In the genomic region with DNA sequence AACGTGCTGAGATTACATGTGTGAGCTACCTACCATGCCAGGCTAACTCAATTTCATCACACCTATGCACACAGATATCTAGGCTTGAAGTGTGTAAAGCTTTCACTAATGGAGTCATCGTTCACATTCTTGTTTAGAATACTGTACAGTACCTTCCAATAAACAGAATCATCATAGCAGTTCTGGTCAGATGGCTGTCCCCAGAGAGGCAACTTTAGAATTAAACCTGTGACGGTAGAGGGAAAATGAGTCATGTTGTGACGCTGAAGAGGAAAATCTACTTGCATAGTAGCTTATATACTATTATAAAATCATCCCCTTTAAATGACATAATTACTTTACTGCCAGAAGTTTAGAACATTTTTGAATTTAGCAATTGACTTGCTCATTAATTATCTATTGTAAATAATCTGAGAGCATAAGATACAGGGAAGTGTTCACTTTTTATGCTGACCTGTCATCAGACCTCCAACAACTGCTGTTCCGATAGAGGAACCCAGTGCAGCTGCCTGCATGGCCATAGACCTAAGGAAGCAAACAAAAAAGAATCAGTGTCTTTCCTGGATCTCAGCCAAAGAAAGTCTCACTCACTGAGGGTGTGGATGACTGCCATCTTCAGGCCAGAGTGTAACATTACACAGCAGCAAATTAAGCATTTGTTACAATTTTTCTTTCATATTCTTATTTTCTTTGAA, we compare ENCODE assay signal across 8 cellular contexts. TPM values are rescaled to one million over a fixed set of nuclear protein-coding genes. Genes with fewer than 3 reads are reported as not detected.
A peak's percentile ranks its signal among the peaks of the same experiment; 100 is the strongest.
DNase-seq lines count a peak whose midpoint lies in the region; ATAC-seq and TF ChIP-seq lines count a peak whose summit lies in the region.

No MANE protein-coding gene starts in this region.

- no peak overlapping the region for H3K27ac Mint-ChIP-seq in activated B cell treated with CpG ODN at 0.5 μM for 24 hours
- no peak overlapping the region for H3K27ac Mint-ChIP-seq in glutamatergic neuron (ENCODE audit: unreplicated experiment)

- TF ChIP-seq CTCF in activated B cell treated with CpG ODN at 0.5 μM for 24 hours (IDR thresholded peaks at IDR 0.05) (no peak), glutamatergic neuron (IDR thresholded peaks at IDR 0.05; ENCODE audit: partially characterized antibody, unreplicated experiment) (peak; percentile 89), retinal pigment epithelial cell (conservative IDR thresholded peaks at IDR 0.05; ENCODE audit: low read depth, low read length) (peak; percentile 88)

- H3K4me1 Mint-ChIP-seq in activated B cell treated with CpG ODN at 0.5 μM for 24 hours (no peaks in the 10 kb centered on the region), glutamatergic neuron (ENCODE audit: low read depth, unreplicated experiment) (no peaks in the 10 kb centered on the region)

- intact Hi-C loops in activated B cell treated with CpG ODN at 0.5 μM for 24 hours (cut with micrococcal nuclease): loop anchor here (1.0 kb wide), 1 partner anchor 75 kb away; no protein-coding TSS in a partner anchor

- CTCF ChIA-PET in activated B cell treated with CpG ODN at 0.5 μM for 24 hours (lab: Charles Lee): no interaction called here

- no peak overlapping the region for H3K4me3 Mint-ChIP-seq in activated B cell treated with CpG ODN at 0.5 μM for 24 hours
- H3K4me3 Mint-ChIP-seq in glutamatergic neuron (ENCODE audit: unreplicated experiment): no peak overlapping the region

- H3K4me3 ChIP-seq in retinal pigment epithelial cell (ENCODE audit: low read length): no peak overlapping the region

- ATAC-seq in GM19455 (IDR thresholded peaks at IDR 0.05; ENCODE audit: unreplicated experiment) (peak; percentile 88), HG03442 (IDR thresholded peaks at IDR 0.05; ENCODE audit: unreplicated experiment) (peak; percentile 96), activated B cell treated with CpG ODN at 0.5 μM for 24 hours (ENCODE audit: low read depth) (peak; percentile 34)

- H3K27me3 Mint-ChIP-seq in activated B cell treated with CpG ODN at 0.5 μM for 24 hours: peaks cover 3% of the 10 kb centered on the region
- H3K27me3 Mint-ChIP-seq in glutamatergic neuron (ENCODE audit: unreplicated experiment): no peaks in the 10 kb centered on the region

- POLR2A ChIA-PET in activated B cell treated with CpG ODN at 0.5 μM for 24 hours (lab: Charles Lee): no interaction called here

- H3K36me3 Mint-ChIP-seq in activated B cell treated with CpG ODN at 0.5 μM for 24 hours (ENCODE audit: low read depth): no peaks in the 10 kb centered on the region
- no peaks in the 10 kb centered on the region for H3K36me3 Mint-ChIP-seq in glutamatergic neuron (ENCODE audit: unreplicated experiment)

- DNase-seq in ELF-1 (ENCODE audit: low read depth, low spot score) (peak; percentile 43), NCI-H2196 treated with DMSO at 0.1 percent for 48 hours (lab: John Stamatoyannopoulos, UW; ENCODE audit: unreplicated experiment) (peak; percentile 80), activated B cell treated with CpG ODN at 0.5 μM for 24 hours (no peak), glutamatergic neuron (no peak), retinal pigment epithelial cell (ENCODE audit: low read depth) (peak; percentile 50)
- DNase-seq in activated CD8-positive, alpha-beta memory T cell treated with anti-CD3 and anti-CD28 coated beads for 24 hours: no peak

- H3K9me3 Mint-ChIP-seq in activated B cell treated with CpG ODN at 0.5 μM for 24 hours (no peaks in the 10 kb centered on the region), glutamatergic neuron (ENCODE audit: unreplicated experiment) (no peaks in the 10 kb centered on the region)

RNA-seq across cellular contexts. Expression of gene RHAG, which starts 29.8 kb away (rescaled TPM):
- not detected in 2 replicates for total RNA-seq in activated B cell treated with CpG ODN at 0.5 μM for 24 hours
- not detected for total RNA-seq in glutamatergic neuron (ENCODE audit: unreplicated experiment)

RNA-seq across cellular contexts. Expression of gene C6orf141, which starts 56.4 kb away (rescaled TPM):
- not detected in 2 replicates for total RNA-seq in activated B cell treated with CpG ODN at 0.5 μM for 24 hours
- not detected for total RNA-seq in glutamatergic neuron (ENCODE audit: unreplicated experiment)

Comparison
In these comparisons a context has a peak if more than half of its experiments do, and no peak if none do; other contexts are left out.
1. DNase-seq: peak in ELF-1 (single experiment), NCI-H2196 treated with DMSO at 0.1 percent for 48 hours (single experiment) and retinal pigment epithelial cell (single experiment); none in activated B cell treated with CpG ODN at 0.5 μM for 24 hours (single experiment), glutamatergic neuron (single experiment) and activated CD8-positive, alpha-beta memory T cell treated with anti-CD3 and anti-CD28 coated beads for 24 hours (single experiment).
2. ATAC-seq: peak in every context shown above with its lines; median percentile 96 in HG03442; 88 in GM19455; 34 in activated B cell treated with CpG ODN at 0.5 μM for 24 hours.